In the genomic region with DNA sequence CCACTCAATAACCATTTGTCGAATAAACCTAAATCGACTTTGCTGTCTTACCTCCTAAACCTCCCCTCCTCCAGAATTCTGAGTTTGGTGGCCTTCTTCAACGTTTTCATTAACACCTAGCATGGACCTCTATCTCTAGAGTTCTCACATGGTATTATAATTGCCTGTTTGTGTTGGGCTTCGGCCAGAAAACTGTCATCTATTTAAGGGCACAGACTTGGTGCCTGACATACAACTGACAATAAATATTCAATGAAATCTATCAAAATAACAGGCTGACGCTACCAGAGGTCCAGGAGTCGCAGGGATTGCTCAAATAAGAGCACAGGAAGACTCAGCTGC, we compare ENCODE assay signal across 7 cellular contexts. TPM values are rescaled to one million over a fixed set of nuclear protein-coding genes. Genes with fewer than 3 reads are reported as not detected.
DNase-seq lines count a peak whose midpoint lies in the region; ATAC-seq and TF ChIP-seq lines count a peak whose summit lies in the region.

No MANE protein-coding gene starts in this region.

- H3K9me3 Mint-ChIP-seq in activated naive CD4-positive, alpha-beta T cell treated with anti-CD3 and anti-CD28 coated beads, Interleukin-2, amount 50 U/mL, for 72 hours = peaks cover 4 to 10% of the 10 kb centered on the region in 2 donors

- peak overlapping the region in 1 of 2 donors; percentile 82 for H3K27ac ChIP-seq in testis

- ATAC-seq in GM19043 (IDR thresholded peaks at IDR 0.05; ENCODE audit: low read depth, unreplicated experiment) = peak; percentile 1
- ATAC-seq in HG03060 (IDR thresholded peaks at IDR 0.05; ENCODE audit: low read depth, unreplicated experiment) = peak; percentile 3
- peak in 1 of 2 donors; percentile 1 for ATAC-seq in activated naive CD4-positive, alpha-beta T cell treated with anti-CD3 and anti-CD28 coated beads, Interleukin-2, amount 50 U/mL, for 72 hours

- peaks cover 31% of the 10 kb centered on the region for H3K4me1 ChIP-seq in testis

- no peaks in the 10 kb centered on the region for H3K27me3 ChIP-seq in testis

- H3K27ac Mint-ChIP-seq in activated naive CD4-positive, alpha-beta T cell treated with anti-CD3 and anti-CD28 coated beads, Interleukin-2, amount 50 U/mL, for 72 hours = peak overlapping the region; percentile 92 to 94

- no peak for TF ChIP-seq POLR2A in testis (IDR thresholded peaks at IDR 0.05)

- peak overlapping the region; percentile 85 to 93 for H3K4me3 ChIP-seq in testis

- no peaks in the 10 kb centered on the region for H3K9me3 ChIP-seq in testis

- peaks cover 0 to 17% of the 10 kb centered on the region in 2 donors for H3K36me3 Mint-ChIP-seq in activated naive CD4-positive, alpha-beta T cell treated with anti-CD3 and anti-CD28 coated beads, Interleukin-2, amount 50 U/mL, for 72 hours

- no peak for DNase-seq in activated naive CD4-positive, alpha-beta T cell treated with anti-CD3 and anti-CD28 coated beads, Interleukin-2, amount 50 U/mL, for 72 hours (ENCODE audit: low spot score in 2 of 2)
- DNase-seq in inferior parietal cortex (ENCODE audit: extremely low spot score) (peak; percentile 43), testis (no peak), NCI-H526 treated with DMSO at 0.1 percent for 48 hours (lab: John Stamatoyannopoulos, UW) (no peak), AG08396 (ENCODE audit: low spot score) (no peak)

- no peaks in the 10 kb centered on the region for H3K36me3 ChIP-seq in testis (ENCODE audit: low read depth, missing control alignments)

- 2 to 3% methylated on average over 6 of the region's 6 CpGs for WGBS in testis, 2 donors

- intact Hi-C loops in testis (cut with DNase I; ENCODE audit: low total_unique reads) = no loop called here

- no peak for TF ChIP-seq CTCF in testis (IDR thresholded peaks at IDR 0.05)

RNA-seq across cellular contexts. Expression of a gene that starts 0.7 kb away (rescaled TPM):
- total RNA-seq in activated naive CD4-positive, alpha-beta T cell treated with anti-CD3 and anti-CD28 coated beads, Interleukin-2, amount 50 U/mL, for 72 hours = 10 to 100 TPM in 1 of 2 donors, 1 to 10 TPM in 1; 4.3 to 10.3 TPM
- 10 to 100 TPM in 1 of 2 donors, 1 to 10 TPM in 1; 7.8 to 12.1 TPM for total RNA-seq in testis
- polyA plus RNA-seq in testis (ENCODE audit: insufficient read depth, low read depth, low replicate concordance) = 5.3 TPM

RNA-seq across cellular contexts. Expression of a gene that starts 26.1 kb away (rescaled TPM):
- not detected for total RNA-seq in activated naive CD4-positive, alpha-beta T cell treated with anti-CD3 and anti-CD28 coated beads, Interleukin-2, amount 50 U/mL, for 72 hours
- total RNA-seq in testis = 10 to 100 TPM in 1 of 2 donors, 1 to 10 TPM in 1; 8.7 to 11.1 TPM
- 5.6 TPM for polyA plus RNA-seq in testis (ENCODE audit: insufficient read depth, low read depth, low replicate concordance)

Comparison
In these comparisons a context has a peak if more than half of its experiments do, and no peak if none do; other contexts are left out.
1. RNA of a gene that starts 26.1 kb away (total RNA-seq): 8.7 to 11.1 TPM in testis; not detected in activated naive CD4-positive, alpha-beta T cell treated with anti-CD3 and anti-CD28 coated beads, Interleukin-2, amount 50 U/mL, for 72 hours; every median in the first group is over 4 times any median in the second.